ENCODE assay signal across 21 cellular contexts in genomic region chr7:106964455-106964854, GRCh38.
"Had no signal": no experiment of that assay in that cellular context is flagged by ENCODE, and none has a peak within 500 bp of the region (broad histone marks: within the 10 kb centered on the region; RNA-seq: fewer than 3 reads in every experiment).

No MANE protein-coding gene starts in this region.

- H3K4me3 ChIP-seq: adrenal gland, coronary artery, heart left ventricle, lung, right atrium auricular region, skin epidermis, stomach, thoracic aorta, uterus had no signal

- H3K36me3 ChIP-seq: adrenal gland, heart left ventricle, right atrium auricular region, stomach, thoracic aorta, uterus, WERI-Rb-1 had no signal

- DNase-seq: activated CD4-positive, alpha-beta memory T cell treated with anti-CD3 and anti-CD28 coated beads, Interleukin-2, amount 10 ng/mL, durations not matched to agents 7 days and 5 days; activated CD4-positive, alpha-beta T cell treated with anti-CD3 and anti-CD28 coated beads for 36 hours; activated CD8-positive, alpha-beta memory T cell treated with anti-CD3 and anti-CD28 coated beads, Interleukin-2, amount 50 U/mL, for 48 hours; activated naive CD4-positive, alpha-beta T cell treated with anti-CD3 and anti-CD28 coated beads, Interleukin-2, amount 50 U/mL, for 16 hours; adrenal gland; central memory CD4-positive, alpha-beta T cell; effector CD4-positive, alpha-beta T cell; foreskin melanocyte; heart left ventricle; left colon; naive B cell; stimulated activated CD4-positive, alpha-beta T cell treated with anti-CD3 and anti-CD28 coated beads, Interleukin-4, amount 100 ng/mL, for 4 hours; stomach; uterus; WERI-Rb-1 had no signal

- H3K4me1 ChIP-seq: adrenal gland, heart left ventricle, right atrium auricular region, stomach, uterus had no signal

- ATAC-seq: activated CD4-positive, alpha-beta T cell treated with anti-CD3 and anti-CD28 coated beads for 36 hours; heart left ventricle; left colon had no signal

- FAIRE-seq: endothelial cell of umbilical vein had no signal

- H3K27ac ChIP-seq: adrenal gland, coronary artery, heart left ventricle, right atrium auricular region, skin epidermis, stomach, thoracic aorta, uterus, WERI-Rb-1 had no signal

- H3K27me3 ChIP-seq: adrenal gland, heart left ventricle, right atrium auricular region, stomach, uterus had no signal

- H3K9me3 ChIP-seq: adrenal gland, heart left ventricle, right atrium auricular region, stomach, thoracic aorta, uterus had no signal
